Comparison of ENCODE assay signal across 13 cellular contexts in the genomic region with DNA sequence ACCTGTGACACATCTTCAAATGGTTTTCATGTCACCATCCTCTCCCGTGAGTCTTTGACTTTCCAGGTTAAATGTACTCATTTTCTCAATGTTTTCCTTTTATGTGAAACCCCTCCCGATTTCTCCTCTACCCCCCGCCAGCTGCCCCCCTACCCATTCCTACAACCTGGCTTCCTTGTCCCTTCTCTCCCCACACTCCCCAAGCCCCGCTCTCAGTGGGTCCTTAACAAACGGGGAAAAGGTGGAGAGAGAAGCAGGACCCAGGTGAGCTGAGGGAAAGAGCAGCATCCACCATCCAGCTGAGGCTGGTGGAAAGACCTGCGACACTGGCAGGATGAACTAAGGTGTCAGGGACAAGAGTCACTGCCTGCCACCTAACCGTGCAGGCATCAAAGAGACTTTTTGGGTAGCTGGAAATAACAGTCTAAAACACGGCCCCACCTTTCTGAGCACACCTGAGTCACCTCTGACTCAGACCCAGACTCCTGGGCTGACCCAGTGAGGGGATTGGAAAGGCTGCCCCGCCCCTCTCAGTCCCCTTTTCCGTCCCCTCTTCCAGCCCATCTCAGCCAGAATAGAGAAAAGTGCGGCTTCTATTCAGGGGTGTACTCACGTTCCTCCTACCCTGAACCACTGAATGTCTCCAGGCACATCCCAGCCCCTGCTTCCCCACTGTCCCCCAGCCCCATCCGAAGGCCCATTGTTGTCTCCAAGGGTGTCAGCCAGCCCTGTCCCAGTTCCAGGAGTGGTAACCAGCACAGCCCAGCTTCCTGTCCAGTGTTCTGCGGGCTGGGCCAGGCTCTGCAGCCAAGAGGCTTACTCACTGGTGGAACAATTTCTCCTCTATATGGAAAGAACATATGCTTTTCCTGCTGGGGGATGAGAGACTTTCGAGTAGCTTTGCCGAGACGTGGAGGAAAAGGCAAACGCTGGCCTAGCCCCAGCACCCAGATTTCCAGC. TPM values are rescaled to one million over a fixed set of nuclear protein-coding genes. Genes with fewer than 3 reads are reported as not detected.
A peak's percentile ranks its signal among the peaks of the same experiment; 100 is the strongest.
DNase-seq lines count a peak whose midpoint lies in the region; ATAC-seq and TF ChIP-seq lines count a peak whose summit lies in the region.
"Had no signal": no experiment of that assay in that cellular context is flagged by ENCODE, and none has a peak within 500 bp of the region (broad histone marks: within the 10 kb centered on the region; RNA-seq: fewer than 3 reads in every experiment).

No MANE protein-coding gene starts in this region.

- TF ChIP-seq CTCF in RWPE1 (conservative IDR thresholded peaks at IDR 0.05; ENCODE audit: low read depth), result no peak
- TF ChIP-seq CTCF in osteocyte (IDR thresholded peaks at IDR 0.05), result no peak

- H3K4me3 ChIP-seq in CD4-positive, alpha-beta memory T cell (ENCODE audit: low read length in 2 of 2), result no peak overlapping the region
- H3K4me3 ChIP-seq: psoas muscle had no signal

- CTCF ChIA-PET in CD4-positive, alpha-beta memory T cell (lab: Charles Lee; ENCODE audit: partially characterized antibody), result interaction anchor here (9.8 kb wide), 1 partner anchor 34 kb away, joined by 95 read pairs; no protein-coding TSS in a partner anchor
- CTCF ChIA-PET in RWPE1 (lab: Yijun Ruan, JAX), result interaction anchor here (0.6 to 3.0 kb wide), 5 partner anchors 175 to 398 kb away, joined by 3 to 10 read pairs (median 3); no protein-coding TSS in a partner anchor

- peak overlapping the region in 6 of 7 donors; percentile 35 to 85 (median 66) for H3K27ac Mint-ChIP-seq in CD4-positive, alpha-beta memory T cell
- peak overlapping the region; percentile 93 for H3K27ac Mint-ChIP-seq in osteocyte (ENCODE audit: unreplicated experiment)
- no peak overlapping the region for H3K27ac Mint-ChIP-seq in activated CD4-positive, alpha-beta T cell treated with anti-CD3 and anti-CD28 coated beads, Interleukin-2, amount 10 ng/mL, durations not matched to agents 24 days and 14 days
- H3K27ac Mint-ChIP-seq: dendritic cell treated with granulocyte-macrophage colony-stimulating factor and Interleukin-4, amounts not matched to agents 40 ng/mL and 50 ng/mL, for 4 days had no signal

- no peak for DNase-seq in CD4-positive, alpha-beta memory T cell
- peak; percentile 90 for DNase-seq in RWPE1 (ENCODE audit: low spot score)
- DNase-seq in osteocyte (ENCODE audit: extremely low spot score, unreplicated experiment), result peak; percentile 81
- DNase-seq in NAMALWA (ENCODE audit: low spot score), result no peak
- no peak for DNase-seq in NCI-H2107 (lab: John Stamatoyannopoulos, UW)
- DNase-seq in D341Med (ENCODE audit: low spot score), result no peak
- DNase-seq in activated CD4-positive, alpha-beta T cell treated with anti-CD3 and anti-CD28 coated beads, Interleukin-2, amount 10 ng/mL, durations not matched to agents 24 days and 14 days, result no peak
- DNase-seq: DMS53, NCI-H1694, psoas muscle, SIG-M5 had no signal

- H3K9me3 ChIP-seq in CD4-positive, alpha-beta memory T cell (ENCODE audit: control insufficient read depth in 1 of 2, low read length in 2 of 2), result no peaks in the 10 kb centered on the region
- H3K9me3 ChIP-seq: psoas muscle had no signal

- H3K9me3 Mint-ChIP-seq in CD4-positive, alpha-beta memory T cell, result no peaks in the 10 kb centered on the region
- no peaks in the 10 kb centered on the region for H3K9me3 Mint-ChIP-seq in osteocyte (ENCODE audit: unreplicated experiment)
- no peaks in the 10 kb centered on the region for H3K9me3 Mint-ChIP-seq in activated CD4-positive, alpha-beta T cell treated with anti-CD3 and anti-CD28 coated beads, Interleukin-2, amount 10 ng/mL, durations not matched to agents 24 days and 14 days
- H3K9me3 Mint-ChIP-seq: dendritic cell treated with granulocyte-macrophage colony-stimulating factor and Interleukin-4, amounts not matched to agents 40 ng/mL and 50 ng/mL, for 4 days had no signal

- H3K27me3 Mint-ChIP-seq in CD4-positive, alpha-beta memory T cell, result no peaks in the 10 kb centered on the region
- no peaks in the 10 kb centered on the region for H3K27me3 Mint-ChIP-seq in osteocyte (ENCODE audit: unreplicated experiment)
- no peaks in the 10 kb centered on the region for H3K27me3 Mint-ChIP-seq in activated CD4-positive, alpha-beta T cell treated with anti-CD3 and anti-CD28 coated beads, Interleukin-2, amount 10 ng/mL, durations not matched to agents 24 days and 14 days
- H3K27me3 Mint-ChIP-seq: dendritic cell treated with granulocyte-macrophage colony-stimulating factor and Interleukin-4, amounts not matched to agents 40 ng/mL and 50 ng/mL, for 4 days had no signal

- H3K36me3 ChIP-seq in CD4-positive, alpha-beta memory T cell (ENCODE audit: insufficient read depth, low read length), result no peaks in the 10 kb centered on the region

- H3K4me1 Mint-ChIP-seq in CD4-positive, alpha-beta memory T cell, result peaks cover 34 to 78% (median 49%) of the 10 kb centered on the region in 4 donors
- H3K4me1 Mint-ChIP-seq in osteocyte (ENCODE audit: unreplicated experiment), result peaks cover 65% of the 10 kb centered on the region
- H3K4me1 Mint-ChIP-seq in activated CD4-positive, alpha-beta T cell treated with anti-CD3 and anti-CD28 coated beads, Interleukin-2, amount 10 ng/mL, durations not matched to agents 24 days and 14 days, result peaks cover 6% of the 10 kb centered on the region

- peaks cover 9 to 18% of the 10 kb centered on the region in 2 donors for H3K36me3 Mint-ChIP-seq in CD4-positive, alpha-beta memory T cell
- H3K36me3 Mint-ChIP-seq in osteocyte (ENCODE audit: unreplicated experiment), result no peaks in the 10 kb centered on the region
- peaks cover 15% of the 10 kb centered on the region for H3K36me3 Mint-ChIP-seq in activated CD4-positive, alpha-beta T cell treated with anti-CD3 and anti-CD28 coated beads, Interleukin-2, amount 10 ng/mL, durations not matched to agents 24 days and 14 days (ENCODE audit: low read depth)

- no peaks in the 10 kb centered on the region for H3K27me3 ChIP-seq in CD4-positive, alpha-beta memory T cell (ENCODE audit: insufficient read depth, low read length)

- intact Hi-C loops in CD4-positive, alpha-beta memory T cell (cut with micrococcal nuclease), result no loop called here
- intact Hi-C loops in activated CD4-positive, alpha-beta T cell treated with anti-CD3 and anti-CD28 coated beads, Interleukin-2, amount 10 ng/mL, durations not matched to agents 24 days and 14 days (cut with micrococcal nuclease), result no loop called here

- no peak overlapping the region for H3K27ac ChIP-seq in CD4-positive, alpha-beta memory T cell (ENCODE audit: low read depth, low read length)
- H3K27ac ChIP-seq in RWPE1, result peak overlapping the region; percentile 84
- H3K27ac ChIP-seq: psoas muscle had no signal

- peaks cover 48% of the 10 kb centered on the region for H3K4me1 ChIP-seq in CD4-positive, alpha-beta memory T cell (ENCODE audit: insufficient read depth, low read length)
- H3K4me1 ChIP-seq: psoas muscle had no signal

- POLR2A ChIA-PET in CD4-positive, alpha-beta memory T cell (lab: Charles Lee; ENCODE audit: partially characterized antibody), result interaction anchor here (1.1 to 9.2 kb wide), 5 partner anchors 9 to 184 kb away, joined by 3 to 113 read pairs (median 4); no protein-coding TSS in a partner anchor
- POLR2A ChIA-PET in RWPE1 (lab: Yijun Ruan, JAX; ENCODE audit: low non-redundant PET), result no interaction called here

- no peak overlapping the region for H3K4me3 Mint-ChIP-seq in CD4-positive, alpha-beta memory T cell
- H3K4me3 Mint-ChIP-seq in osteocyte (ENCODE audit: unreplicated experiment), result no peak overlapping the region
- no peak overlapping the region for H3K4me3 Mint-ChIP-seq in activated CD4-positive, alpha-beta T cell treated with anti-CD3 and anti-CD28 coated beads, Interleukin-2, amount 10 ng/mL, durations not matched to agents 24 days and 14 days
- H3K4me3 Mint-ChIP-seq: dendritic cell treated with granulocyte-macrophage colony-stimulating factor and Interleukin-4, amounts not matched to agents 40 ng/mL and 50 ng/mL, for 4 days had no signal

- ATAC-seq in esophagus mucosa, result peak; percentile 86

RNA-seq across cellular contexts. Expression of a gene that starts 20.4 kb away (rescaled TPM):
- total RNA-seq in CD4-positive, alpha-beta memory T cell, result 100 to 1,000 TPM; 144 to 153 TPM
- 100 to 1,000 TPM; 494 to 667 TPM for polyA plus RNA-seq in CD4-positive, alpha-beta memory T cell
- total RNA-seq in esophagus mucosa (14.1 TPM), osteocyte (8.4 and 10.2 TPM in 2 replicates)
- 33.9 and 35.5 TPM in 2 replicates for total RNA-seq in activated CD4-positive, alpha-beta T cell treated with anti-CD3 and anti-CD28 coated beads, Interleukin-2, amount 10 ng/mL, durations not matched to agents 24 days and 14 days

RNA-seq across cellular contexts. Expression of a gene that starts 38.1 kb away (rescaled TPM):
- 10 to 100 TPM; 54.5 to 56.8 TPM for total RNA-seq in CD4-positive, alpha-beta memory T cell
- polyA plus RNA-seq in CD4-positive, alpha-beta memory T cell, result 10 to 100 TPM; 33.2 to 35.8 TPM
- total RNA-seq in esophagus mucosa (15.8 TPM), osteocyte (25.1 and 26.8 TPM in 2 replicates)
- 72.4 and 75.7 TPM in 2 replicates for total RNA-seq in activated CD4-positive, alpha-beta T cell treated with anti-CD3 and anti-CD28 coated beads, Interleukin-2, amount 10 ng/mL, durations not matched to agents 24 days and 14 days

Comparison
In these comparisons a context has a peak if more than half of its experiments do, and no peak if none do; other contexts are left out.
1. DNase-seq: peak in RWPE1 (single experiment) and osteocyte (single experiment); none in CD4-positive, alpha-beta memory T cell (0 of 5), NAMALWA (single experiment), NCI-H2107 (single experiment), D341Med (single experiment) and activated CD4-positive, alpha-beta T cell treated with anti-CD3 and anti-CD28 coated beads, Interleukin-2, amount 10 ng/mL, durations not matched to agents 24 days and 14 days (single experiment).